In the genomic region with DNA sequence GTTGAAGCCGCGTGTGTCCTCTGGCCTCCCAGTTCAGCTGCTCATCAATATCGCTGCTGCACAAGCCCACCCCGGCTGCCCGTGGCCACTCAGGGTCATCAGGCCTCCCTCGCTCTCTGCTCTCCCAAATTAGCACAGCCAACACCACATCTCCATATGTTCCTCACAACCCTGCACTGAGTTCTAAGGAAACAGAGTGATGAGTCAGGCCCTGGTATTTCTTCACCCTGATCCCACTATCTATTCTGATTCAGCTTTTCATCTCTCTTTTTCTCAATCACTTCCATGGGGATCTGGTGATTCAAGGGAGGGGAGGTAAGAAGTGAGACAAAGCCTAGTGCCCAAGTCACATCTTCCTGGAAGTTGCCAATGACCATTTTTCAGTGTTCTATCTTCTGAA, we compare ENCODE assay signal across 1 cellular context.
TF ChIP-seq lines count a peak whose summit lies in the region.

No MANE protein-coding gene starts in this region.

TF ChIP-seq in IMR-90, 13 proteins besides CTCF, POLR2A, EP300 and RAD21:
- 0 out of 2 replicates have a peak, but pooled peaks have one; percentile 16 for TF ChIP-seq BHLHE40 (IDR thresholded peaks at IDR 0.05; ENCODE audit: low read depth, low read length)
- peak; percentile 94 for TF ChIP-seq CEBPB (IDR thresholded peaks at IDR 0.05; ENCODE audit: low read depth, low read length)
- 0 out of 2 replicates have a peak, but pooled peaks have one; percentile 13 for TF ChIP-seq SMC3 (IDR thresholded peaks at IDR 0.05; ENCODE audit: low read depth, low read length)
- TF ChIP-seq MAZ (IDR thresholded peaks at IDR 0.05; ENCODE audit: borderline replicate concordance, low read depth, low read length) = no peak
- peak; percentile 82 for TF ChIP-seq FOS (IDR thresholded peaks at IDR 0.05; ENCODE audit: low read depth, low read length)
- no peak for TF ChIP-seq RFX5 (IDR thresholded peaks at IDR 0.05; ENCODE audit: low read depth, low read length)
- TF ChIP-seq MAFK (IDR thresholded peaks at IDR 0.05; ENCODE audit: low read depth, low read length) = peak; percentile 61
- TF ChIP-seq CHD1 (IDR thresholded peaks at IDR 0.05; ENCODE audit: low read depth, low read length) = no peak
- TF ChIP-seq ELK1 (IDR thresholded peaks at IDR 0.05; ENCODE audit: borderline replicate concordance, low read depth, low read length) = no peak
- peak; percentile 13 for TF ChIP-seq RCOR1 (IDR thresholded peaks at IDR 0.05; ENCODE audit: insufficient replicate concordance, low read length)
- TF ChIP-seq MXI1 (IDR thresholded peaks at IDR 0.05; ENCODE audit: borderline replicate concordance, low read depth, low read length) = no peak
- TF ChIP-seq NFE2L2 (IDR thresholded peaks at IDR 0.05; ENCODE audit: low read depth, low read length) = peak; percentile 54; the same call in 1 of the 2 replicates
- no peak for TF ChIP-seq USF2 (IDR thresholded peaks at IDR 0.05; ENCODE audit: low read depth, low read length)
TF ChIP-seq in IMR-90: peak in this region for 7.
